9 cellular contexts compared by ENCODE assay signal in the genomic region with DNA sequence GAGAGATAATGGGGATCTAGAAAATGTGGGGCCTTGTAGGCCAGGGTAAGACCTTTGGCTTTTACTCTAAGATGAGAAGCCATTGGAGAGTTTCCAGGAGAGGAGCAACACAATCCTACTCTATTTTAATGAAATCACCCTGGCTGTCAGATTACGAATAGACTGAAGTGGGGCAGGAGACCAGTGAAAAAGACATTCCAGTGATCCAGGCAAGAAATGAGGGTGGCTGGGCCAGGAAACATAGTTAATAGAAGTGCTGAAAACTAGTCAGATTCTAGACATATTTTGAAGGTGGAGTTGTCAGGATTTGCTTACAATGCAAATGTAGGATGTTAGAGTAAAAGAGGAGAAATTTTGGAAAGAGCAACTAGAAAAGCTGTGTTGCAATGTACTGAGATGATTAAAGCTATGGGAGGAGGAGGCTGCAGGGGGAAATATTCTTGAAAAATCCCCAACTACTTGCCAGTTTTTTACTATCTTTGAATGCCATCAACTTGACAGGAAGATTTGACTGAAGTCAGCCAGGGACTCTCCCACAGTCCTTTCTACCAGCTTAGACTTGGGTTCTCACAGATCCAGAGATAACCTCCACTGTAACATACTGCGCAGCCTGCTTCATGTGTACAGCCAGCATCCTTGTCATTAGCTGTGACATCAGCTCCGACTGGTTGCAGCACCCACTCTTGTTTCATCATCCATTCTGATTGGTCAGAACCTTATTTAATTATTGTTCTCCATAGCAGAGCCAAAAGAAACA.
A peak's percentile ranks its signal among the peaks of the same experiment; 100 is the strongest.
DNase-seq lines count a peak whose midpoint lies in the region; ATAC-seq and TF ChIP-seq lines count a peak whose summit lies in the region.
"Had no signal": no experiment of that assay in that cellular context is flagged by ENCODE, and none has a peak within 500 bp of the region (broad histone marks: within the 10 kb centered on the region; RNA-seq: fewer than 3 reads in every experiment).

No MANE protein-coding gene starts in this region.

- H3K4me3 ChIP-seq in cardiac fibroblast (replicated peaks in 1 of 2; ENCODE audit: low read depth in 2 of 2, low read length in 2 of 2), result no peak overlapping the region

- ATAC-seq in GM21717 (IDR thresholded peaks at IDR 0.05; ENCODE audit: unreplicated experiment) (peak; percentile 49), omental fat pad (ENCODE audit: low FRiP score) (peak; percentile 77), GM18873 (IDR thresholded peaks at IDR 0.05; ENCODE audit: low FRiP score, unreplicated experiment) (no peak), GM18907 (IDR thresholded peaks at IDR 0.05; ENCODE audit: unreplicated experiment) (no peak)

- TF ChIP-seq CTCF in cardiac fibroblast (IDR thresholded peaks at IDR 0.05; ENCODE audit: low read depth, low read length) (no peak), omental fat pad (IDR thresholded peaks at IDR 0.05) (no peak)

- DNase-seq in Ammon's horn (ENCODE audit: low spot score) (peak; percentile 47), cardiac fibroblast (ENCODE audit: low read depth in 2 of 2) (peak; percentile 75 to 83), omental fat pad (ENCODE audit: low spot score) (no peak), NCI-H2081 treated with DMSO at 0.1 percent for 48 hours (lab: John Stamatoyannopoulos, UW) (no peak), NCI-H1694 (lab: John Stamatoyannopoulos, UW) (no peak)
- DNase-seq: MM.1S had no signal

Comparison
In these comparisons a context has a peak if more than half of its experiments do, and no peak if none do; other contexts are left out.
1. DNase-seq: peak in Ammon's horn (single experiment) and cardiac fibroblast (2 of 2); none in omental fat pad (single experiment), NCI-H2081 treated with DMSO at 0.1 percent for 48 hours (single experiment) and NCI-H1694 (single experiment).
2. ATAC-seq: peak in GM21717 (single experiment) and omental fat pad (single experiment); none in GM18873 (single experiment) and GM18907 (single experiment).